Comparison of ENCODE assay signal across 8 cellular contexts in the genomic region with DNA sequence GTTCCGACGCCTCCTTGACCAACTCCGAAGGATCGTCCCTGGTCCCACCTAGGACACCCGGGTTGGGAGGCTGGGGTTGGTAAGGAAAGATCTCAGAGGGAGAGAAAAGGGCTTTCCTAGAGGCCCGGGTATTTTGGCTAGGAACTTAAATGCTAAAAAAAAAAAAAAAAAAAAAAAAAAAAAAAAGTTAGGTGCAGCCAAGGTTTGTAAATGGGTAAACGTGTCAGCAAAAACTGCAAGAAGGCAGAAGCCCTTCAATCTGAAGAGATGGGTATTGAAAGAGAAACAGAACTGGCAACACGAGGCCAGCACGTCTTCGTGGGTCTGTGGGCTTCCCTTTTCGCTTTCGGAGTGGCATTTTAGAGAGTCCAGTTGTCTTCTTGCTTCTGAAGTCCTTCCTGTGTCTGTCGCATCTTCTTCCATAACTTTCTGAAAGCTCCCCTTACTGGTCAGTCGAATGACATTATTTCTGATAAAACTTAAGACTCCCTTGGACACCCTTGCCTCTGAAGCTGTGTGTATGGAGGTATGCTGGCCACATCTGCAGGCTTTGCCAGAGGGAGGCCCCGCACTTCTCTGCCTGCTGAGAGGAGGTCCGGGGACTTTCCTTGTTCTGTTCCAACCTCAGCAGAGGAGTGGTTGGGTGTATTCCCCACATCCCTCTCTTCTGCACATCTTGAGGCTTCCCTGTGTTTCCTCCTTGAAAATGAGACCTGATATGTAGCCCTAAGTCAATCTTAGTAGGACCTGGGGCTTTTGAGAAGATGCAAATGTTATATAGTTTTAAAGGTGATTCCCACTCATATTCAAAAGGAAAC. TPM values are rescaled to one million over a fixed set of nuclear protein-coding genes. Genes with fewer than 3 reads are reported as not detected.
DNase-seq lines count a peak whose midpoint lies in the region; ATAC-seq, FAIRE-seq and TF ChIP-seq lines count a peak whose summit lies in the region.

No MANE protein-coding gene starts in this region.

- peaks cover 3% of the 10 kb centered on the region for H3K9me3 Mint-ChIP-seq in activated T-helper 17 cell treated with anti-CD3 and anti-CD28 coated beads, Interleukin-2, amount 50 U/mL, for 72 hours

- peaks cover 34% of the 10 kb centered on the region for H3K36me3 ChIP-seq in BLaER1
- no peaks in the 10 kb centered on the region for H3K36me3 ChIP-seq in hepatocyte (replicated peaks; ENCODE audit: insufficient read depth, low read depth)
- H3K36me3 ChIP-seq in small intestine (ENCODE audit: control insufficient read depth in 2 of 2, insufficient read depth in 2 of 2, low read length in 2 of 2), result peaks cover 0 to 3% of the 10 kb centered on the region in 2 donors

- H3K27me3 ChIP-seq in BLaER1 (no peaks in the 10 kb centered on the region), hepatocyte (peaks cover 63% of the 10 kb centered on the region), small intestine (ENCODE audit: control insufficient read depth in 2 of 2, insufficient read depth in 2 of 2, low read length in 2 of 2) (no peaks in the 10 kb centered on the region)

- peaks cover 66% of the 10 kb centered on the region for H3K36me3 Mint-ChIP-seq in activated T-helper 17 cell treated with anti-CD3 and anti-CD28 coated beads, Interleukin-2, amount 50 U/mL, for 72 hours (ENCODE audit: low read depth)

- ATAC-seq in HG02610 (IDR thresholded peaks at IDR 0.05; ENCODE audit: unreplicated experiment) (peak; percentile 38), GM21723 (IDR thresholded peaks at IDR 0.05; ENCODE audit: unreplicated experiment) (no peak)
- peak; percentile 44 for ATAC-seq in activated T-helper 17 cell treated with anti-CD3 and anti-CD28 coated beads, Interleukin-2, amount 50 U/mL, for 72 hours (replicated peaks)

- H3K4me3 ChIP-seq in BLaER1 (peak overlapping the region; percentile 98), hepatocyte (peak overlapping the region; percentile 85), small intestine (ENCODE audit: low read depth in 1 of 2, low read length in 2 of 2) (peak overlapping the region; percentile 73 to 81)

- peaks cover 38% of the 10 kb centered on the region for H4K20me1 ChIP-seq in BLaER1
- no peaks in the 10 kb centered on the region for H4K20me1 ChIP-seq in hepatocyte (ENCODE audit: insufficient read depth, poor library complexity, severe bottlenecking)

- H3K9ac ChIP-seq in BLaER1, result peak overlapping the region; percentile 100

- H3K9me3 ChIP-seq in BLaER1 (no peaks in the 10 kb centered on the region), hepatocyte (ENCODE audit: low read depth) (no peaks in the 10 kb centered on the region), small intestine (ENCODE audit: control insufficient read depth, low read depth) (no peaks in the 10 kb centered on the region)

- H2AFZ ChIP-seq in hepatocyte, result peak overlapping the region; percentile 81

- no peak for FAIRE-seq in small intestine (lab: Jason Lieb, UNC)

- H3K27ac ChIP-seq in BLaER1, result peak overlapping the region; percentile 100
- H3K27ac ChIP-seq in hepatocyte, result no peak overlapping the region
- H3K27ac ChIP-seq in small intestine (ENCODE audit: low read depth in 1 of 2, low read length in 1 of 2), result peak overlapping the region; percentile 86 to 97

- H3K27ac Mint-ChIP-seq in activated T-helper 17 cell treated with anti-CD3 and anti-CD28 coated beads, Interleukin-2, amount 50 U/mL, for 72 hours, result peak overlapping the region; percentile 99

- peak overlapping the region; percentile 98 for H3K4me3 Mint-ChIP-seq in activated T-helper 17 cell treated with anti-CD3 and anti-CD28 coated beads, Interleukin-2, amount 50 U/mL, for 72 hours

- no peak for TF ChIP-seq CTCF in hepatocyte (IDR thresholded peaks at IDR 0.05; ENCODE audit: poor library complexity)

- H3K4me1 ChIP-seq in BLaER1, result peaks cover 79% of the 10 kb centered on the region
- peaks cover 7% of the 10 kb centered on the region for H3K4me1 ChIP-seq in hepatocyte (ENCODE audit: insufficient read depth)
- peaks cover 0 to 14% of the 10 kb centered on the region in 2 donors for H3K4me1 ChIP-seq in small intestine (ENCODE audit: control insufficient read depth in 2 of 2, insufficient read depth in 1 of 2, low read depth in 1 of 2, low read length in 1 of 2)

- DNase-seq in hepatocyte (ENCODE audit: low spot score), result no peak
- DNase-seq in small intestine, result no peak
- no peak for DNase-seq in NCI-H748 (lab: John Stamatoyannopoulos, UW; ENCODE audit: unreplicated experiment)
- no peak for DNase-seq in NCI-H1092 (lab: John Stamatoyannopoulos, UW)

- H3K4me2 ChIP-seq in BLaER1 (peak overlapping the region; percentile 96), hepatocyte (peak overlapping the region; percentile 98)

- H3K79me2 ChIP-seq in hepatocyte, result no peaks in the 10 kb centered on the region

- H3K9me2 ChIP-seq in hepatocyte (replicated peaks; ENCODE audit: insufficient read depth), result no peaks in the 10 kb centered on the region

- H3K4me1 Mint-ChIP-seq in activated T-helper 17 cell treated with anti-CD3 and anti-CD28 coated beads, Interleukin-2, amount 50 U/mL, for 72 hours, result peaks cover 38% of the 10 kb centered on the region

- 52% methylated on average over 16 of the region's 16 CpGs for WGBS in hepatocyte (ENCODE audit: low lambda C conversion rate, missing lambda C conversion rate)
- WGBS in small intestine, 3 donors, result 27 to 40% (median 33%) methylated on average over 16 of the region's 16 CpGs

- H3K27me3 Mint-ChIP-seq in activated T-helper 17 cell treated with anti-CD3 and anti-CD28 coated beads, Interleukin-2, amount 50 U/mL, for 72 hours, result no peaks in the 10 kb centered on the region

RNA-seq across cellular contexts. Expression of gene RCSD1, which starts 0.7 kb away (rescaled TPM):
- 10 to 100 TPM; 69.0 to 75.5 TPM for total RNA-seq in activated T-helper 17 cell treated with anti-CD3 and anti-CD28 coated beads, Interleukin-2, amount 50 U/mL, for 72 hours
- total RNA-seq in hepatocyte, result 0.80 and 0.92 TPM in 2 replicates
- polyA plus RNA-seq in hepatocyte (0.77 TPM in 1 of 2 replicates, not detected in the other), small intestine (10 to 100 TPM in 1 of 3 donors, 1 to 10 TPM in 2; 2.0 to 14.1 (median 9.1) TPM)

Comparison
In these comparisons a context has a peak if more than half of its experiments do, and no peak if none do; other contexts are left out.
1. RNA of gene RCSD1, which starts 0.7 kb away (total RNA-seq): 69.0 to 75.5 TPM in activated T-helper 17 cell treated with anti-CD3 and anti-CD28 coated beads, Interleukin-2, amount 50 U/mL, for 72 hours; 0.80 to 0.92 TPM in hepatocyte; every median in the first group is over 10 times any median in the second.
2. Peak in every context shown above with its lines, with median percentiles within 50 percentile points of each other: H3K4me3 ChIP-seq.